ENCODE assay signal across 15 cellular contexts in genomic region chr12:43069768-43070221, GRCh38.
A peak's percentile ranks its signal among the peaks of the same experiment; 100 is the strongest.
DNase-seq lines count a peak whose midpoint lies in the region; ATAC-seq and TF ChIP-seq lines count a peak whose summit lies in the region.
"Had no signal": no experiment of that assay in that cellular context is flagged by ENCODE, and none has a peak within 500 bp of the region (broad histone marks: within the 10 kb centered on the region; RNA-seq: fewer than 3 reads in every experiment).

No MANE protein-coding gene starts in this region.

- TF ChIP-seq CTCF in GM13976 (IDR thresholded peaks at IDR 0.05; ENCODE audit: borderline replicate concordance, control extremely low read depth, extremely low read depth, insufficient read depth, missing control alignments), result no peak
- TF ChIP-seq CTCF in omental fat pad (IDR thresholded peaks at IDR 0.05), result no peak

- DNase-seq in GM13976 (ENCODE audit: low spot score) (peak; percentile 1), NCI-H446 treated with DMSO at 0.1 percent for 48 hours (lab: John Stamatoyannopoulos, UW) (peak; percentile 9), fibroblast of peridontal ligament (ENCODE audit: extremely low read depth) (peak; percentile 28), omental fat pad (ENCODE audit: low spot score) (no peak), GF-D8 (lab: John Stamatoyannopoulos, UW) (no peak)
- DNase-seq in activated CD8-positive, alpha-beta memory T cell treated with anti-CD3 and anti-CD28 coated beads, Interleukin-2, amount 10 ng/mL, durations not matched to agents 7 days and 5 days, result no peak
- DNase-seq: activated T-cell treated with anti-CD3 and anti-CD28 coated beads, Interleukin-2, amount 50 U/mL, for 4 hours; dorsolateral prefrontal cortex; midbrain; posterior cingulate gyrus; T-helper 17 cell; transverse colon had no signal

- H3K36me3 Mint-ChIP-seq in activated CD8-positive, alpha-beta memory T cell treated with anti-CD3 and anti-CD28 coated beads, Interleukin-2, amount 10 ng/mL, durations not matched to agents 7 days and 5 days, result no peaks in the 10 kb centered on the region
- H3K36me3 Mint-ChIP-seq: IgD-negative memory B cell had no signal

- H3K9me3 Mint-ChIP-seq in activated CD8-positive, alpha-beta memory T cell treated with anti-CD3 and anti-CD28 coated beads, Interleukin-2, amount 10 ng/mL, durations not matched to agents 7 days and 5 days (ENCODE audit: low read depth), result peaks cover 3% of the 10 kb centered on the region

- no peak overlapping the region for H3K27ac Mint-ChIP-seq in activated CD8-positive, alpha-beta memory T cell treated with anti-CD3 and anti-CD28 coated beads, Interleukin-2, amount 10 ng/mL, durations not matched to agents 7 days and 5 days
- H3K27ac Mint-ChIP-seq: IgD-negative memory B cell, T-helper 17 cell had no signal

- H3K4me1 Mint-ChIP-seq in activated CD8-positive, alpha-beta memory T cell treated with anti-CD3 and anti-CD28 coated beads, Interleukin-2, amount 10 ng/mL, durations not matched to agents 7 days and 5 days, result no peaks in the 10 kb centered on the region
- H3K4me1 Mint-ChIP-seq: T-helper 17 cell had no signal

- CTCF ChIA-PET in activated CD8-positive, alpha-beta memory T cell treated with anti-CD3 and anti-CD28 coated beads, Interleukin-2, amount 10 ng/mL, durations not matched to agents 7 days and 5 days (lab: Charles Lee), result no interaction called here

- ATAC-seq in omental fat pad (ENCODE audit: low FRiP score) (peak; percentile 76), HG02623 (IDR thresholded peaks at IDR 0.05; ENCODE audit: unreplicated experiment) (no peak), GM21576 (IDR thresholded peaks at IDR 0.05; ENCODE audit: unreplicated experiment) (no peak)
- ATAC-seq in activated CD8-positive, alpha-beta memory T cell treated with anti-CD3 and anti-CD28 coated beads, Interleukin-2, amount 10 ng/mL, durations not matched to agents 7 days and 5 days, result no peak
- ATAC-seq: activated T-cell treated with anti-CD3 and anti-CD28 coated beads, Interleukin-2, amount 50 U/mL, for 4 hours; T-helper 17 cell had no signal

- H3K27me3 Mint-ChIP-seq in activated CD8-positive, alpha-beta memory T cell treated with anti-CD3 and anti-CD28 coated beads, Interleukin-2, amount 10 ng/mL, durations not matched to agents 7 days and 5 days, result no peaks in the 10 kb centered on the region
- H3K27me3 Mint-ChIP-seq: IgD-negative memory B cell, T-helper 17 cell had no signal

- no peak overlapping the region for H3K4me3 Mint-ChIP-seq in activated CD8-positive, alpha-beta memory T cell treated with anti-CD3 and anti-CD28 coated beads, Interleukin-2, amount 10 ng/mL, durations not matched to agents 7 days and 5 days
- H3K4me3 Mint-ChIP-seq: activated T-cell treated with anti-CD3 and anti-CD28 coated beads, Interleukin-2, amount 50 U/mL, for 4 hours; IgD-negative memory B cell; T-helper 17 cell had no signal

- in situ Hi-C loops in GM13976 (cut with MboI; ENCODE audit: low sequenced_read_pairs, unreplicated experiment), result no loop called here

Comparison
In these comparisons a context has a peak if more than half of its experiments do, and no peak if none do; other contexts are left out.
1. DNase-seq: peak in GM13976 (single experiment), NCI-H446 treated with DMSO at 0.1 percent for 48 hours (single experiment) and fibroblast of peridontal ligament (single experiment); none in omental fat pad (single experiment), GF-D8 (single experiment) and activated CD8-positive, alpha-beta memory T cell treated with anti-CD3 and anti-CD28 coated beads, Interleukin-2, amount 10 ng/mL, durations not matched to agents 7 days and 5 days (single experiment).